Comparison of ENCODE assay signal across 16 cellular contexts in the genomic region with DNA sequence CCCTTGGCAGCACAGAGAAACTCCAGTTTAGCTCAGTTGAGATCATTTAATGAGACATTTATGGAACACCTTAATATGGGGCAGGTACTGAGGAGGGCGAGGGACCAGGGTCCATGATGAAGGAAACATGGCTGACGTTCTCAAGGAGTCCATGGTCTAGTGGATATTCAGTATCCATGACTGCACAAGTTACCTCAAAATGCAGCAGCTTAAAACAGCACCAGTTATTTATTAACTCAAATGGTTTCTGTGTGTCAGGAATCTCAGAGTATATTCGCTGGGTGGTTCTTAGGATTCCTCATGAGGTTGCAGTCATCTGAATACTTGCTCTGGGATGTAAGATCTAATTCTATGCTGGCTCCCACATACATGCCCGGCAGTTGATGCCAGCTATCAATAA.
"Had no signal": no experiment of that assay in that cellular context is flagged by ENCODE, and none has a peak within 500 bp of the region (broad histone marks: within the 10 kb centered on the region; RNA-seq: fewer than 3 reads in every experiment).

No MANE protein-coding gene starts in this region.

- FAIRE-seq: astrocyte, colon had no signal

- DNase-seq: activated CD4-positive, alpha-beta T cell treated with anti-CD3 and anti-CD28 coated beads for 4 hours; activated CD8-positive, alpha-beta memory T cell treated with anti-CD3 and anti-CD28 coated beads, Interleukin-2, amount 50 U/mL, for 4 hours; activated CD8-positive, alpha-beta T cell treated with anti-CD3 and anti-CD28 coated beads for 36 hours; activated naive CD4-positive, alpha-beta T cell; activated naive CD8-positive, alpha-beta T cell treated with anti-CD3 and anti-CD28 coated beads, Interleukin-2, amount 50 U/mL, for 24 hours; activated T-cell treated with anti-CD3 and anti-CD28 coated beads, Interleukin-2, amount 50 U/mL, for 72 hours; gastrocnemius medialis; hypothalamus; T-helper 1 cell; upper lobe of left lung had no signal

- H3K4me1 Mint-ChIP-seq: stimulated activated effector memory CD8-positive, alpha-beta T cell treated with anti-CD3 and anti-CD28 coated beads, Interleukin-12 subunit alpha, Interleukin-12 subunit beta, amount 100 ng/mL, for 72 hours had no signal

- H3K36me3 ChIP-seq: gastrocnemius medialis, right atrium auricular region, upper lobe of left lung had no signal

- H3K9me3 ChIP-seq: gastrocnemius medialis, right atrium auricular region, upper lobe of left lung had no signal

- H3K4me3 Mint-ChIP-seq: activated CD8-positive, alpha-beta T cell treated with anti-CD3 and anti-CD28 coated beads for 36 hours; activated naive CD8-positive, alpha-beta T cell treated with anti-CD3 and anti-CD28 coated beads, Interleukin-2, amount 50 U/mL, for 24 hours; activated T-cell treated with anti-CD3 and anti-CD28 coated beads, Interleukin-2, amount 50 U/mL, for 72 hours; stimulated activated effector memory CD8-positive, alpha-beta T cell treated with anti-CD3 and anti-CD28 coated beads, Interleukin-12 subunit alpha, Interleukin-12 subunit beta, amount 100 ng/mL, for 72 hours had no signal

- H3K4me3 ChIP-seq: gastrocnemius medialis, right atrium auricular region, upper lobe of left lung had no signal

- H3K27me3 ChIP-seq: gastrocnemius medialis, right atrium auricular region, upper lobe of left lung had no signal

- H3K9me3 Mint-ChIP-seq: activated CD8-positive, alpha-beta T cell treated with anti-CD3 and anti-CD28 coated beads for 36 hours; activated naive CD8-positive, alpha-beta T cell treated with anti-CD3 and anti-CD28 coated beads, Interleukin-2, amount 50 U/mL, for 24 hours; activated T-cell treated with anti-CD3 and anti-CD28 coated beads, Interleukin-2, amount 50 U/mL, for 72 hours; stimulated activated effector memory CD8-positive, alpha-beta T cell treated with anti-CD3 and anti-CD28 coated beads, Interleukin-12 subunit alpha, Interleukin-12 subunit beta, amount 100 ng/mL, for 72 hours had no signal

- H3K27ac Mint-ChIP-seq: activated CD8-positive, alpha-beta T cell treated with anti-CD3 and anti-CD28 coated beads for 36 hours; activated naive CD8-positive, alpha-beta T cell treated with anti-CD3 and anti-CD28 coated beads, Interleukin-2, amount 50 U/mL, for 24 hours; activated T-cell treated with anti-CD3 and anti-CD28 coated beads, Interleukin-2, amount 50 U/mL, for 72 hours; stimulated activated effector memory CD8-positive, alpha-beta T cell treated with anti-CD3 and anti-CD28 coated beads, Interleukin-12 subunit alpha, Interleukin-12 subunit beta, amount 100 ng/mL, for 72 hours had no signal

- ATAC-seq: activated CD8-positive, alpha-beta T cell treated with anti-CD3 and anti-CD28 coated beads for 36 hours; activated naive CD8-positive, alpha-beta T cell treated with anti-CD3 and anti-CD28 coated beads, Interleukin-2, amount 50 U/mL, for 24 hours; activated T-cell treated with anti-CD3 and anti-CD28 coated beads, Interleukin-2, amount 50 U/mL, for 72 hours; gastrocnemius medialis; stimulated activated effector memory CD8-positive, alpha-beta T cell treated with anti-CD3 and anti-CD28 coated beads, Interleukin-12 subunit alpha, Interleukin-12 subunit beta, amount 100 ng/mL, for 72 hours had no signal

- H3K36me3 Mint-ChIP-seq: stimulated activated effector memory CD8-positive, alpha-beta T cell treated with anti-CD3 and anti-CD28 coated beads, Interleukin-12 subunit alpha, Interleukin-12 subunit beta, amount 100 ng/mL, for 72 hours had no signal

- H3K4me1 ChIP-seq: parathyroid adenoma had no signal

- H3K27ac ChIP-seq: gastrocnemius medialis, parathyroid adenoma, right atrium auricular region, upper lobe of left lung, VCaP had no signal

- H3K27me3 Mint-ChIP-seq: activated naive CD8-positive, alpha-beta T cell treated with anti-CD3 and anti-CD28 coated beads, Interleukin-2, amount 50 U/mL, for 24 hours had no signal
